8 cellular contexts compared by ENCODE assay signal in the genomic region with DNA sequence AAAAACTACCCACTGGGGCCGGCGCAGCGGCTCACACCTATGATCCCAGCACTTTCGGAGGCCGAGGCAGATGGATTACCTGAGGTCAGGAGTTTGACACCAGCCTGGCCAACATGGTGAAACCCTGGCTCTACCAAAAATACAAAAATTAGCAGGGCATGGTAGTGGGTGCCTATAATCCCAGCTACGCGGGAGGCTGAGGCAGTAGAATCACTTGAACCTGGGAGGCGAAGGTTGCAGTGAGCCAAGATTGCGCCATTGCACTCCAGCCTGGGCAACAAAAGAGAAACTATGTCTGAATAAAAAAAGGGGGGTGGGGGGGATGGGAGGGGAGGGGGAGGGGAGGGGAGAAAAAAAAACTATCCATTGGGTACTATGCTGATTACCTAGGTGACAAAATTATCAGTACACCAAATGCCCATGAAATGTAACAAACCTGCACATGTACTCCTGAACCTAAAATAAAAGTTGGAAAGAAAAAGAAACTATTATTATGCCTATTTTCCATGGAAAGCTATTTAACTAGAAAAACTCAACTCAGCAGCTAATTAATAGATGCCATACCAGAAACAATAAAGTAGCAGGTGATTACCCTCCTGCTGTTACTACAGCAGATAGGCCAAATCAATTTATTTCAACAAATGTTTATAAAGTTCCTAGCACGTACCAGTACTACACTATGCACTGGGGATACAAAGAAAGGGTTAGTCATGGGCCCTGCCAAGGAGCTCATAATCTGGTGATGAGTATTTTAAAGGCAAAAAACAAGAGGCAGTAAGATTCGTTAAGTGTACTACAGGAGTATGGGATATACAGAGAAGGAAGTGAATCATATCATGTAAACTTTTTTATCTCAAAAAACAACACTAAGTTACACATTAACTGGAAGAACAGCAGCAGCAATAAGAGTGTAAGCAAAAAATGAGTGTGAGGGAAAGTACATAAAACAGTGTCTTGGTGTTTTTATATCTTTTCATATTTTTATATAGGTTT.
DNase-seq lines count a peak whose midpoint lies in the region; ATAC-seq and TF ChIP-seq lines count a peak whose summit lies in the region.

No MANE protein-coding gene starts in this region.

- H3K4me3 ChIP-seq in colonic mucosa (no peak overlapping the region), SJCRH30 (no peak overlapping the region)

- intact Hi-C loops in colonic mucosa (cut with DNase I): no loop called here

- peak overlapping the region; percentile 49 for H3K27ac ChIP-seq in colonic mucosa
- no peak overlapping the region for H3K27ac ChIP-seq in SJCRH30

- H3K27me3 ChIP-seq in colonic mucosa (no peaks in the 10 kb centered on the region), SJCRH30 (no peaks in the 10 kb centered on the region)

- DNase-seq in DMS53 treated with DMSO at 0.1 percent for 48 hours (lab: John Stamatoyannopoulos, UW; ENCODE audit: unreplicated experiment) (peak; percentile 76), colonic mucosa (no peak), SJCRH30 (no peak), GDM1 (lab: John Stamatoyannopoulos, UW) (no peak), CD1c-positive myeloid dendritic cell (ENCODE audit: extremely low spot score) (no peak), GM19240 (ENCODE audit: insufficient read length, low spot score) (no peak)

- H3K36me3 ChIP-seq in colonic mucosa (no peaks in the 10 kb centered on the region), SJCRH30 (no peaks in the 10 kb centered on the region)

- ATAC-seq in GM21423 (IDR thresholded peaks at IDR 0.05; ENCODE audit: unreplicated experiment) (peak; percentile 97), HG03575 (IDR thresholded peaks at IDR 0.05; ENCODE audit: extremely low read depth, insufficient number of reproducible peaks, low FRiP score, unreplicated experiment) (peak; percentile 91)

- H3K9me3 ChIP-seq in colonic mucosa: no peaks in the 10 kb centered on the region
- H3K9me3 ChIP-seq in SJCRH30 (replicated peaks): no peaks in the 10 kb centered on the region; the same call in 1 of the 2 replicates

- TF ChIP-seq CTCF in colonic mucosa (IDR thresholded peaks at IDR 0.05): no peak

- H3K4me1 ChIP-seq in colonic mucosa (no peaks in the 10 kb centered on the region), SJCRH30 (no peaks in the 10 kb centered on the region)

- H3K9ac ChIP-seq in colonic mucosa (ENCODE audit: low read depth in 2 of 2, low read length in 2 of 2): no peak overlapping the region
